In genomic region chr5:58363850-58364249, GRCh38 we compare ENCODE assay signal across 36 cellular contexts.
"Had no signal": no experiment of that assay in that cellular context is flagged by ENCODE, and none has a peak within 500 bp of the region (broad histone marks: within the 10 kb centered on the region; RNA-seq: fewer than 3 reads in every experiment).

No MANE protein-coding gene starts in this region.

- H3K4me3 ChIP-seq: adrenal gland, ascending aorta, body of pancreas, breast epithelium, cardiac muscle cell had no signal

- H3K9me3 ChIP-seq: adrenal gland, ascending aorta, body of pancreas, breast epithelium had no signal

- H3K27me3 Mint-ChIP-seq: activated naive CD4-positive, alpha-beta T cell treated with anti-CD3 and anti-CD28 coated beads, Interleukin-2, amount 10 ng/mL, durations not matched to agents 7 days and 5 days; activated naive CD8-positive, alpha-beta T cell treated with anti-CD3 and anti-CD28 coated beads, Interleukin-2, amount 50 U/mL, for 24 hours; brain; central memory CD8-positive, alpha-beta T cell had no signal

- H3K36me3 ChIP-seq: adrenal gland, ascending aorta, brain microvascular endothelial cell, breast epithelium, cardiac muscle cell had no signal

- DNase-seq: activated effector memory CD4-positive, alpha-beta T cell treated with anti-CD3 and anti-CD28 coated beads, Interleukin-2, amount 50 U/mL, for 16 hours; activated effector memory CD4-positive, alpha-beta T cell treated with Interleukin-2 at 50 U/mL for 16 hours; activated gamma-delta T cell; activated gamma-delta T cell treated with Interleukin-2 at 50 U/mL for 16 hours; activated naive CD4-positive, alpha-beta T cell; activated naive CD4-positive, alpha-beta T cell treated with anti-CD3 and anti-CD28 coated beads for 36 hours; activated naive CD4-positive, alpha-beta T cell treated with anti-CD3 and anti-CD28 coated beads, Interleukin-2, amount 10 ng/mL, durations not matched to agents 7 days and 5 days; activated naive CD4-positive, alpha-beta T cell treated with anti-CD3 and anti-CD28 coated beads, Interleukin-2, amount 50 U/mL, for 16 hours; activated naive CD4-positive, alpha-beta T cell treated with Interleukin-2 at 50 U/mL for 16 hours; activated naive CD8-positive, alpha-beta T cell treated with anti-CD3 and anti-CD28 coated beads for 36 hours; activated naive CD8-positive, alpha-beta T cell treated with anti-CD3 and anti-CD28 coated beads, Interleukin-2, amount 10 ng/mL, durations not matched to agents 7 days and 5 days; activated naive CD8-positive, alpha-beta T cell treated with anti-CD3 and anti-CD28 coated beads, Interleukin-2, amount 50 U/mL, for 24 hours; activated T-cell treated with anti-CD3 and anti-CD28 coated beads, Interleukin-2, amount 50 U/mL, for 4 hours; activated T-cell treated with anti-CD3 and anti-CD28 coated beads, Interleukin-2, amount 50 U/mL, for 48 hours; activated T-cell treated with anti-CD3 and anti-CD28 coated beads, Interleukin-2, amount 50 U/mL, for 72 hours; adrenal gland; amniotic stem cell; amygdala; anterior cingulate cortex; aorta; body of pancreas; brain microvascular endothelial cell; caudate nucleus; central memory CD4-positive, alpha-beta T cell; cerebellar nuclear complex had no signal

- H3K4me3 Mint-ChIP-seq: activated naive CD4-positive, alpha-beta T cell treated with anti-CD3 and anti-CD28 coated beads for 36 hours; activated naive CD4-positive, alpha-beta T cell treated with anti-CD3 and anti-CD28 coated beads, Interleukin-2, amount 10 ng/mL, durations not matched to agents 7 days and 5 days; activated naive CD4-positive, alpha-beta T cell treated with anti-CD3 and anti-CD28 coated beads, Interleukin-2, amount 50 U/mL, for 24 hours; activated naive CD8-positive, alpha-beta T cell; activated naive CD8-positive, alpha-beta T cell treated with anti-CD3 and anti-CD28 coated beads for 36 hours; activated naive CD8-positive, alpha-beta T cell treated with anti-CD3 and anti-CD28 coated beads, Interleukin-2, amount 10 ng/mL, durations not matched to agents 7 days and 5 days; activated naive CD8-positive, alpha-beta T cell treated with anti-CD3 and anti-CD28 coated beads, Interleukin-2, amount 50 U/mL, for 24 hours; activated T-cell treated with anti-CD3 and anti-CD28 coated beads, Interleukin-2, amount 50 U/mL, for 4 hours; activated T-cell treated with anti-CD3 and anti-CD28 coated beads, Interleukin-2, amount 50 U/mL, for 72 hours; activated T-helper 1 cell treated with anti-CD3 and anti-CD28 coated beads, Interleukin-12 subunit alpha, Interleukin-12 subunit beta, Interleukin-2, Interleukin-4 antibody, amounts not matched to agents 30 ng/mL and 10 ng/mL and 1 ng/mL, durations not matched to agents 14 hours and 24 hours and 36 hours; activated T-helper 17 cell treated with anti-CD3 and anti-CD28 coated beads, Interleukin-2, amount 50 U/mL, for 72 hours; brain; central memory CD8-positive, alpha-beta T cell had no signal

- H3K27ac ChIP-seq: adrenal gland, ascending aorta, body of pancreas, brain microvascular endothelial cell, breast epithelium, cardiac muscle cell had no signal

- ATAC-seq: activated naive CD4-positive, alpha-beta T cell treated with anti-CD3 and anti-CD28 coated beads, Interleukin-2, amount 50 U/mL, for 72 hours; activated naive CD8-positive, alpha-beta T cell treated with anti-CD3 and anti-CD28 coated beads, Interleukin-2, amount 50 U/mL, for 24 hours; activated T-cell treated with anti-CD3 and anti-CD28 coated beads, Interleukin-2, amount 50 U/mL, for 4 hours; activated T-cell treated with anti-CD3 and anti-CD28 coated beads, Interleukin-2, amount 50 U/mL, for 72 hours; activated T-helper 17 cell treated with anti-CD3 and anti-CD28 coated beads, Interleukin-2, amount 50 U/mL, for 72 hours; body of pancreas had no signal

- H3K27ac Mint-ChIP-seq: activated naive CD4-positive, alpha-beta T cell treated with anti-CD3 and anti-CD28 coated beads for 36 hours; activated naive CD4-positive, alpha-beta T cell treated with anti-CD3 and anti-CD28 coated beads, Interleukin-2, amount 10 ng/mL, durations not matched to agents 7 days and 5 days; activated naive CD4-positive, alpha-beta T cell treated with anti-CD3 and anti-CD28 coated beads, Interleukin-2, amount 50 U/mL, for 24 hours; activated naive CD4-positive, alpha-beta T cell treated with anti-CD3 and anti-CD28 coated beads, Interleukin-2, amount 50 U/mL, for 72 hours; activated naive CD8-positive, alpha-beta T cell; activated naive CD8-positive, alpha-beta T cell treated with anti-CD3 and anti-CD28 coated beads for 36 hours; activated naive CD8-positive, alpha-beta T cell treated with anti-CD3 and anti-CD28 coated beads, Interleukin-2, amount 10 ng/mL, durations not matched to agents 7 days and 5 days; activated naive CD8-positive, alpha-beta T cell treated with anti-CD3 and anti-CD28 coated beads, Interleukin-2, amount 50 U/mL, for 24 hours; activated T-cell treated with anti-CD3 and anti-CD28 coated beads, Interleukin-2, amount 50 U/mL, for 72 hours; activated T-helper 1 cell treated with anti-CD3 and anti-CD28 coated beads, Interleukin-12 subunit alpha, Interleukin-12 subunit beta, Interleukin-2, Interleukin-4 antibody, amounts not matched to agents 30 ng/mL and 10 ng/mL and 1 ng/mL, durations not matched to agents 14 hours and 24 hours and 36 hours; activated T-helper 17 cell treated with anti-CD3 and anti-CD28 coated beads, Interleukin-2, amount 50 U/mL, for 72 hours; activated T-helper 2 cell treated with anti-CD3 and anti-CD28 coated beads, Interferon-gamma antibody, Interleukin-2, Interleukin-4, amounts not matched to agents 10 μg/mL and 5 μg/mL and 100 μg/mL, durations not matched to agents 14 hours and 24 hours and 36 hours; brain had no signal

- H3K4me1 ChIP-seq: adrenal gland, ascending aorta, body of pancreas had no signal

- H3K27me3 ChIP-seq: adrenal gland, ascending aorta, body of pancreas, brain microvascular endothelial cell, breast epithelium, cardiac muscle cell had no signal

- H3K4me1 Mint-ChIP-seq: activated naive CD4-positive, alpha-beta T cell treated with anti-CD3 and anti-CD28 coated beads, Interleukin-2, amount 10 ng/mL, durations not matched to agents 7 days and 5 days; activated naive CD4-positive, alpha-beta T cell treated with anti-CD3 and anti-CD28 coated beads, Interleukin-2, amount 50 U/mL, for 24 hours; activated naive CD8-positive, alpha-beta T cell treated with anti-CD3 and anti-CD28 coated beads for 36 hours; activated naive CD8-positive, alpha-beta T cell treated with anti-CD3 and anti-CD28 coated beads, Interleukin-2, amount 10 ng/mL, durations not matched to agents 7 days and 5 days; activated naive CD8-positive, alpha-beta T cell treated with anti-CD3 and anti-CD28 coated beads, Interleukin-2, amount 50 U/mL, for 24 hours; activated T-helper 17 cell treated with anti-CD3 and anti-CD28 coated beads, Interleukin-2, amount 50 U/mL, for 72 hours; central memory CD8-positive, alpha-beta T cell had no signal

- H3K36me3 Mint-ChIP-seq: activated naive CD4-positive, alpha-beta T cell treated with anti-CD3 and anti-CD28 coated beads, Interleukin-2, amount 10 ng/mL, durations not matched to agents 7 days and 5 days; activated naive CD4-positive, alpha-beta T cell treated with anti-CD3 and anti-CD28 coated beads, Interleukin-2, amount 50 U/mL, for 24 hours; activated naive CD4-positive, alpha-beta T cell treated with anti-CD3 and anti-CD28 coated beads, Interleukin-2, amount 50 U/mL, for 72 hours; activated naive CD8-positive, alpha-beta T cell; activated naive CD8-positive, alpha-beta T cell treated with anti-CD3 and anti-CD28 coated beads for 36 hours; activated naive CD8-positive, alpha-beta T cell treated with anti-CD3 and anti-CD28 coated beads, Interleukin-2, amount 10 ng/mL, durations not matched to agents 7 days and 5 days; brain had no signal

- H3K9me3 Mint-ChIP-seq: activated naive CD4-positive, alpha-beta T cell treated with anti-CD3 and anti-CD28 coated beads for 36 hours; activated naive CD4-positive, alpha-beta T cell treated with anti-CD3 and anti-CD28 coated beads, Interleukin-2, amount 10 ng/mL, durations not matched to agents 7 days and 5 days; activated naive CD4-positive, alpha-beta T cell treated with anti-CD3 and anti-CD28 coated beads, Interleukin-2, amount 50 U/mL, for 24 hours; activated naive CD8-positive, alpha-beta T cell treated with anti-CD3 and anti-CD28 coated beads for 36 hours; activated naive CD8-positive, alpha-beta T cell treated with anti-CD3 and anti-CD28 coated beads, Interleukin-2, amount 50 U/mL, for 24 hours; activated T-cell treated with anti-CD3 and anti-CD28 coated beads, Interleukin-2, amount 50 U/mL, for 4 hours; activated T-helper 1 cell treated with anti-CD3 and anti-CD28 coated beads, Interleukin-12 subunit alpha, Interleukin-12 subunit beta, Interleukin-2, Interleukin-4 antibody, amounts not matched to agents 30 ng/mL and 10 ng/mL and 1 ng/mL, durations not matched to agents 14 hours and 24 hours and 36 hours; activated T-helper 17 cell treated with anti-CD3 and anti-CD28 coated beads, Interleukin-2, amount 50 U/mL, for 72 hours; activated T-helper 2 cell treated with anti-CD3 and anti-CD28 coated beads, Interferon-gamma antibody, Interleukin-2, Interleukin-4, amounts not matched to agents 10 μg/mL and 5 μg/mL and 100 μg/mL, durations not matched to agents 14 hours and 24 hours and 36 hours had no signal
